1 cellular context compared by ENCODE assay signal in genomic region chr11:15258433-15259350, GRCh38.
TF ChIP-seq lines count a peak whose summit lies in the region.

No MANE protein-coding gene starts in this region.

TF ChIP-seq in HepG2, 621 proteins besides CTCF, POLR2A, EP300 and RAD21 (continued from another document):
- no peak for TF ChIP-seq ZBED4 (CRISPR knock-in tag; IDR thresholded peaks at IDR 0.05; ENCODE audit: borderline replicate concordance)
- peak; percentile 54; the same call in 1 of the 2 replicates for TF ChIP-seq HNRNPUL1 (IDR thresholded peaks at IDR 0.05; ENCODE audit: low read depth, low read length)
- TF ChIP-seq ZBTB33 (CRISPR knock-in tag; IDR thresholded peaks at IDR 0.05): no peak
